11 cellular contexts compared by ENCODE assay signal in genomic region chr6:83609248-83609647, GRCh38.
"Had no signal": no experiment of that assay in that cellular context is flagged by ENCODE, and none has a peak within 500 bp of the region (broad histone marks: within the 10 kb centered on the region; RNA-seq: fewer than 3 reads in every experiment).

No MANE protein-coding gene starts in this region.

- DNase-seq: activated CD4-positive, CD25-positive, alpha-beta regulatory T cell; activated naive CD4-positive, alpha-beta T cell treated with anti-CD3 and anti-CD28 coated beads, Interleukin-2, amount 50 U/mL, for 16 hours; caudate nucleus; effector CD4-positive, alpha-beta T cell; foreskin melanocyte; heart left ventricle; mucosa of descending colon; naive thymus-derived CD8-positive, alpha-beta T cell; posterior cingulate gyrus; stimulated activated CD4-positive, alpha-beta T cell treated with anti-CD3 and anti-CD28 coated beads, Interleukin-4, amount 100 ng/mL, for 4 hours; stomach had no signal

- ATAC-seq: heart left ventricle; mucosa of descending colon; naive thymus-derived CD8-positive, alpha-beta T cell had no signal
